1 cellular context compared by ENCODE assay signal in genomic region chr20:461254-462198, GRCh38.
A peak's percentile ranks its signal among the peaks of the same experiment; 100 is the strongest.
TF ChIP-seq lines count a peak whose summit lies in the region.

No MANE protein-coding gene starts in this region.

TF ChIP-seq in HepG2, 621 proteins besides CTCF, POLR2A, EP300 and RAD21 (continued from another document and continues in another):
- TF ChIP-seq TRIM22 (IDR thresholded peaks at IDR 0.05), result no peak
- no peak for TF ChIP-seq NFYB (CRISPR knock-in tag; IDR thresholded peaks at IDR 0.05)
- no peak for TF ChIP-seq ZNF33B (CRISPR knock-in tag; IDR thresholded peaks at IDR 0.05)
- TF ChIP-seq ZNF484 (CRISPR knock-in tag; IDR thresholded peaks at IDR 0.05; ENCODE audit: borderline replicate concordance, low read depth), result no peak
- TF ChIP-seq ZNF18 (CRISPR knock-in tag; IDR thresholded peaks at IDR 0.05; ENCODE audit: insufficient replicate concordance), result peak; percentile 54
- no peak for TF ChIP-seq ZNF720 (CRISPR knock-in tag; IDR thresholded peaks at IDR 0.05)
- TF ChIP-seq SRY (CRISPR knock-in tag; IDR thresholded peaks at IDR 0.05), result no peak
- TF ChIP-seq SNAI1 (CRISPR knock-in tag; IDR thresholded peaks at IDR 0.05; ENCODE audit: borderline replicate concordance), result peak; percentile 39; the same call in 1 of the 2 replicates
- peak; percentile 68; the same call in 1 of the 2 replicates for TF ChIP-seq ZNF317 (CRISPR knock-in tag; IDR thresholded peaks at IDR 0.05)
- no peak for TF ChIP-seq SIX1 (CRISPR knock-in tag; IDR thresholded peaks at IDR 0.05; ENCODE audit: borderline replicate concordance)
- TF ChIP-seq CEBPG (CRISPR knock-in tag; IDR thresholded peaks at IDR 0.05), result peak; percentile 64; the same call in 1 of the 2 replicates
- no peak for TF ChIP-seq ZNF841 (CRISPR knock-in tag; IDR thresholded peaks at IDR 0.05; ENCODE audit: borderline replicate concordance)
- peak; percentile 29; the same call in 1 of the 2 replicates for TF ChIP-seq REXO4 (CRISPR knock-in tag; IDR thresholded peaks at IDR 0.05; ENCODE audit: borderline replicate concordance)
- TF ChIP-seq ARNT2 (CRISPR knock-in tag; IDR thresholded peaks at IDR 0.05; ENCODE audit: low read depth), result no peak
- TF ChIP-seq ZNF652 (CRISPR knock-in tag; IDR thresholded peaks at IDR 0.05; ENCODE audit: borderline replicate concordance, low read depth), result no peak
- no peak for TF ChIP-seq TCF7L2 (IDR thresholded peaks at IDR 0.05; ENCODE audit: low read depth, low read length)
- no peak for TF ChIP-seq SNAPC2 (CRISPR knock-in tag; IDR thresholded peaks at IDR 0.05)
- TF ChIP-seq HMG20A (CRISPR knock-in tag; IDR thresholded peaks at IDR 0.05; ENCODE audit: borderline replicate concordance), result no peak
- TF ChIP-seq KLF11 (CRISPR knock-in tag; IDR thresholded peaks at IDR 0.05), result no peak
- TF ChIP-seq ZNF674 (CRISPR knock-in tag; IDR thresholded peaks at IDR 0.05; ENCODE audit: low read depth), result no peak
- no peak for TF ChIP-seq HNF1B (CRISPR knock-in tag; IDR thresholded peaks at IDR 0.05)
- TF ChIP-seq HNRNPK (IDR thresholded peaks at IDR 0.05; ENCODE audit: low read depth, low read length, poor library complexity, severe bottlenecking), result peak; percentile 57
- no peak for TF ChIP-seq ZFP62 (CRISPR knock-in tag; IDR thresholded peaks at IDR 0.05)
- no peak for TF ChIP-seq IRX3 (CRISPR knock-in tag; IDR thresholded peaks at IDR 0.05; ENCODE audit: borderline replicate concordance, low read depth)
- no peak for TF ChIP-seq ATF6 (CRISPR knock-in tag; conservative IDR thresholded peaks at IDR 0.05)
- no peak for TF ChIP-seq ZNF292 (CRISPR knock-in tag; IDR thresholded peaks at IDR 0.05; ENCODE audit: borderline replicate concordance, low read depth)
- no peak for TF ChIP-seq ZNF503 (CRISPR knock-in tag; IDR thresholded peaks at IDR 0.05)
- no peak for TF ChIP-seq ZNF577 (CRISPR knock-in tag; IDR thresholded peaks at IDR 0.05; ENCODE audit: borderline replicate concordance, low read depth)
- TF ChIP-seq SOX5 (CRISPR knock-in tag; IDR thresholded peaks at IDR 0.05; ENCODE audit: borderline replicate concordance), result no peak
- peak; percentile 96 for TF ChIP-seq UBTF (CRISPR knock-in tag; IDR thresholded peaks at IDR 0.05)
- 0 out of 2 replicates have a peak, but pooled peaks have one; percentile 19 for TF ChIP-seq HOXA9 (CRISPR knock-in tag; IDR thresholded peaks at IDR 0.05; ENCODE audit: borderline replicate concordance)
- TF ChIP-seq ZNF589 (CRISPR knock-in tag; conservative IDR thresholded peaks at IDR 0.05), result no peak; the same call in 1 of the 2 replicates
- no peak for TF ChIP-seq HIC2 (CRISPR knock-in tag; IDR thresholded peaks at IDR 0.05; ENCODE audit: low read depth)
- no peak for TF ChIP-seq ZNF512B (CRISPR knock-in tag; IDR thresholded peaks at IDR 0.05; ENCODE audit: borderline replicate concordance)
- no peak for TF ChIP-seq TBL1XR1 (IDR thresholded peaks at IDR 0.05; ENCODE audit: borderline replicate concordance, low read length, partially characterized antibody)
- no peak; the same call in 2 of the 3 replicates for TF ChIP-seq MXI1 (IDR thresholded peaks at IDR 0.05; ENCODE audit: borderline replicate concordance, low read depth, low read length)
- no peak for TF ChIP-seq ZNF496 (CRISPR knock-in tag; IDR thresholded peaks at IDR 0.05; ENCODE audit: insufficient replicate concordance)
- no peak for TF ChIP-seq ZC3H13 (CRISPR knock-in tag; IDR thresholded peaks at IDR 0.05)
- no peak for TF ChIP-seq BCLAF1 (IDR thresholded peaks at IDR 0.05)
- TF ChIP-seq ZNF7 (CRISPR knock-in tag; IDR thresholded peaks at IDR 0.05), result no peak
- TF ChIP-seq ZNF225 (CRISPR knock-in tag; IDR thresholded peaks at IDR 0.05), result peak; percentile 93
- TF ChIP-seq SNRNP70 (IDR thresholded peaks at IDR 0.05; ENCODE audit: low read depth, low read length), result no peak
- no peak for TF ChIP-seq GTF3A (CRISPR knock-in tag; conservative IDR thresholded peaks at IDR 0.05)
- TF ChIP-seq ZSCAN30 (CRISPR knock-in tag; IDR thresholded peaks at IDR 0.05), result no peak
- TF ChIP-seq POLR2AphosphoS2 (IDR thresholded peaks at IDR 0.05; ENCODE audit: low read depth, low read length), result no peak
- TF ChIP-seq KDM6A (CRISPR knock-in tag; IDR thresholded peaks at IDR 0.05; ENCODE audit: low read depth), result no peak
